ENCODE assay signal across 10 cellular contexts in genomic region chr3:27166888-27167287, GRCh38.
DNase-seq lines count a peak whose midpoint lies in the region; TF ChIP-seq lines count a peak whose summit lies in the region.
"Had no signal": no experiment of that assay in that cellular context is flagged by ENCODE, and none has a peak within 500 bp of the region (broad histone marks: within the 10 kb centered on the region; RNA-seq: fewer than 3 reads in every experiment).

No MANE protein-coding gene starts in this region.

- intact Hi-C loops in prostate gland (cut with DNase I): no loop called here

- no peak for TF ChIP-seq CTCF in HFFc6 (IDR thresholded peaks at IDR 0.05)
- TF ChIP-seq CTCF in fibroblast of the aortic adventitia (IDR thresholded peaks at IDR 0.05; ENCODE audit: insufficient read depth, low read length): no peak
- no peak for TF ChIP-seq CTCF in prostate gland (IDR thresholded peaks at IDR 0.05)

- no peaks in the 10 kb centered on the region for H3K27me3 ChIP-seq in SJCRH30
- H3K27me3 ChIP-seq in prostate gland (replicated peaks; ENCODE audit: insufficient read depth): no peaks in the 10 kb centered on the region

- H3K4me1 ChIP-seq in SJCRH30: no peaks in the 10 kb centered on the region
- H3K4me1 ChIP-seq in prostate gland (replicated peaks): no peaks in the 10 kb centered on the region

- 53% methylated on average over 3 of the region's 3 CpGs for WGBS in prostate gland

- no peak overlapping the region for H3K4me3 Mint-ChIP-seq in HFFc6
- H3K4me3 Mint-ChIP-seq: activated CD8-positive, alpha-beta T cell treated with anti-CD3 and anti-CD28 coated beads for 36 hours had no signal

- peak overlapping the region; percentile 83 for H3K27ac Mint-ChIP-seq in HFFc6
- H3K27ac Mint-ChIP-seq: activated CD8-positive, alpha-beta T cell treated with anti-CD3 and anti-CD28 coated beads for 36 hours had no signal

- DNase-seq in HFFc6: peak; percentile 98
- peak; percentile 35 to 36 for DNase-seq in SJCRH30
- peak; percentile 97 for DNase-seq in fibroblast of the aortic adventitia (ENCODE audit: low read depth)
- peak; percentile 26 for DNase-seq in smooth muscle cell of the brain vasculature (ENCODE audit: low read depth, low spot score)
- no peak for DNase-seq in prostate gland (ENCODE audit: low spot score)
- no peak for DNase-seq in NCI-H1092 (lab: John Stamatoyannopoulos, UW)
- DNase-seq in stimulated activated CD4-positive, alpha-beta T cell treated with anti-CD3 and anti-CD28 coated beads, Interleukin-1b, Interleukin-23, amount 100 ng/mL, for 48 hours: no peak
- DNase-seq: activated CD8-positive, alpha-beta T cell treated with anti-CD3 and anti-CD28 coated beads for 36 hours; H7; stimulated activated CD4-positive, alpha-beta T cell treated with anti-CD3 and anti-CD28 coated beads, Interleukin-2, amount 100 ng/mL, for 48 hours had no signal

- H3K9me3 ChIP-seq in SJCRH30 (replicated peaks): no peaks in the 10 kb centered on the region
- H3K9me3 ChIP-seq in prostate gland: no peaks in the 10 kb centered on the region

- no peak overlapping the region for H3K4me3 ChIP-seq in SJCRH30
- H3K4me3 ChIP-seq in fibroblast of the aortic adventitia (ENCODE audit: low read depth, low read length): no peak overlapping the region
- no peak overlapping the region for H3K4me3 ChIP-seq in prostate gland

- TF ChIP-seq POLR2A in prostate gland (IDR thresholded peaks at IDR 0.05): no peak

- H3K36me3 Mint-ChIP-seq in HFFc6 (ENCODE audit: low read depth): peaks cover 10% of the 10 kb centered on the region

- H3K27me3 Mint-ChIP-seq in HFFc6 (ENCODE audit: insufficient read depth): no peaks in the 10 kb centered on the region; the same call in 1 of the 2 replicates
- H3K27me3 Mint-ChIP-seq: activated CD8-positive, alpha-beta T cell treated with anti-CD3 and anti-CD28 coated beads for 36 hours had no signal

- no peaks in the 10 kb centered on the region for H3K9me3 Mint-ChIP-seq in HFFc6
- H3K9me3 Mint-ChIP-seq: activated CD8-positive, alpha-beta T cell treated with anti-CD3 and anti-CD28 coated beads for 36 hours had no signal

- peaks cover 42% of the 10 kb centered on the region for H3K4me1 Mint-ChIP-seq in HFFc6 (ENCODE audit: low read depth)

- H3K36me3 ChIP-seq in SJCRH30 (no peaks in the 10 kb centered on the region), prostate gland (no peaks in the 10 kb centered on the region)

- H3K27ac ChIP-seq in SJCRH30 (no peak overlapping the region), prostate gland (no peak overlapping the region)

Comparison
In these comparisons a context has a peak if more than half of its experiments do, and no peak if none do; other contexts are left out.
1. DNase-seq: peak in HFFc6 (single experiment), SJCRH30 (2 of 2), fibroblast of the aortic adventitia (single experiment) and smooth muscle cell of the brain vasculature (single experiment); none in prostate gland (single experiment), NCI-H1092 (single experiment) and stimulated activated CD4-positive, alpha-beta T cell treated with anti-CD3 and anti-CD28 coated beads, Interleukin-1b, Interleukin-23, amount 100 ng/mL, for 48 hours (single experiment).